Comparison of ENCODE assay signal across 17 cellular contexts in the genomic region with DNA sequence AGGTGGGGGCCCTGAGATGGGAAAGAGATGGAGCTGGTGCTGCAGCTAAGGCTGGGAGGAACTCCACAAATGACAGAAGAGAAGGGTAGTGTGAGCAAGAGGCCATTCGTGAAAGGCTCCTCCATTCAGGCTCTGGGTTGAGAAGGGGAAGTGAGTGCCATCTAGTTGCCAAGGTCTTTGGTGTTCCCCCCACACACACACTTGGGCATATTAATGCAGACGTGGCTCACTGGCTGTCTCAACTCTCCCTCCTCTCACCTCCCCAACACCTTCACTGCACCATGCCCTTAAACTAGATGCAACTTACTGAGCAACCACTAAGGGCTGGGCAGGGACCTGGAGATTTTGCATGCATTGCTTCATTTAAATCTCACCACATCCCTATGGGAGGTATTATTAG. TPM values are rescaled to one million over a fixed set of nuclear protein-coding genes. Genes with fewer than 3 reads are reported as not detected.
"Had no signal": no experiment of that assay in that cellular context is flagged by ENCODE, and none has a peak within 500 bp of the region (broad histone marks: within the 10 kb centered on the region; RNA-seq: fewer than 3 reads in every experiment).

No MANE protein-coding gene starts in this region.

- H3K27ac Mint-ChIP-seq: activated naive CD8-positive, alpha-beta T cell treated with anti-CD3 and anti-CD28 coated beads, Interleukin-2, amount 10 ng/mL, durations not matched to agents 7 days and 5 days; activated T-cell treated with anti-CD3 and anti-CD28 coated beads, Interleukin-2, amount 50 U/mL, for 24 hours; endodermal cell had no signal

- H3K4me3 ChIP-seq: thyroid gland had no signal

- H3K9me3 ChIP-seq: thyroid gland had no signal

- H3K36me3 ChIP-seq: thyroid gland had no signal

- H3K27me3 ChIP-seq: thyroid gland had no signal

- H3K4me3 Mint-ChIP-seq: activated naive CD8-positive, alpha-beta T cell treated with anti-CD3 and anti-CD28 coated beads, Interleukin-2, amount 10 ng/mL, durations not matched to agents 7 days and 5 days; activated T-cell treated with anti-CD3 and anti-CD28 coated beads, Interleukin-2, amount 50 U/mL, for 24 hours; endodermal cell had no signal

- H3K4me1 Mint-ChIP-seq: activated naive CD8-positive, alpha-beta T cell treated with anti-CD3 and anti-CD28 coated beads, Interleukin-2, amount 10 ng/mL, durations not matched to agents 7 days and 5 days; endodermal cell had no signal

- H3K27ac ChIP-seq: thyroid gland had no signal

- H3K9me3 Mint-ChIP-seq: activated naive CD8-positive, alpha-beta T cell treated with anti-CD3 and anti-CD28 coated beads, Interleukin-2, amount 10 ng/mL, durations not matched to agents 7 days and 5 days; activated T-cell treated with anti-CD3 and anti-CD28 coated beads, Interleukin-2, amount 50 U/mL, for 24 hours; endodermal cell had no signal

- ATAC-seq: activated CD4-positive, CD25-positive, alpha-beta regulatory T cell treated with anti-CD3 and anti-CD28 coated beads, Interleukin-2, amount 50 U/mL, for 24 hours; left ventricle myocardium superior had no signal

- DNase-seq: activated gamma-delta T cell; activated naive CD8-positive, alpha-beta T cell treated with anti-CD3 and anti-CD28 coated beads, Interleukin-2, amount 10 ng/mL, durations not matched to agents 7 days and 5 days; activated T-cell treated with anti-CD3 and anti-CD28 coated beads, Interleukin-2, amount 50 U/mL, for 24 hours; anterior cingulate cortex; endodermal cell; erythroblast; hippocampal formation; left ventricle myocardium superior; stimulated activated CD4-positive, alpha-beta T cell treated with anti-CD3 and anti-CD28 coated beads, Interleukin-2, amount 100 ng/mL, for 48 hours; thyroid gland had no signal

- H3K36me3 Mint-ChIP-seq: activated naive CD8-positive, alpha-beta T cell treated with anti-CD3 and anti-CD28 coated beads, Interleukin-2, amount 10 ng/mL, durations not matched to agents 7 days and 5 days had no signal

- H3K4me1 ChIP-seq: thyroid gland had no signal

RNA-seq across cellular contexts. Expression of a gene that starts 8.7 kb away (rescaled TPM):
- total RNA-seq: activated naive CD8-positive, alpha-beta T cell treated with anti-CD3 and anti-CD28 coated beads, Interleukin-2, amount 10 ng/mL, durations not matched to agents 7 days and 5 days; chondrocyte; dermis microvascular lymphatic vessel endothelial cell; endodermal cell; kidney epithelial cell; left ventricle myocardium superior; mesenteric fat pad; osteocyte; pulmonary artery endothelial cell; thyroid gland had no signal
